ENCODE assay signal across 1 cellular context in genomic region chr10:43209651-43210141, GRCh38.
TF ChIP-seq lines count a peak whose summit lies in the region.

No MANE protein-coding gene starts in this region.

TF ChIP-seq in IMR-90, 13 proteins besides CTCF, POLR2A, EP300 and RAD21 (continued from another document):
- TF ChIP-seq ELK1 (IDR thresholded peaks at IDR 0.05; ENCODE audit: borderline replicate concordance, low read depth, low read length) (no peak), NFE2L2 (IDR thresholded peaks at IDR 0.05; ENCODE audit: low read depth, low read length) (no peak)
